ENCODE assay signal across 21 cellular contexts in the genomic region with DNA sequence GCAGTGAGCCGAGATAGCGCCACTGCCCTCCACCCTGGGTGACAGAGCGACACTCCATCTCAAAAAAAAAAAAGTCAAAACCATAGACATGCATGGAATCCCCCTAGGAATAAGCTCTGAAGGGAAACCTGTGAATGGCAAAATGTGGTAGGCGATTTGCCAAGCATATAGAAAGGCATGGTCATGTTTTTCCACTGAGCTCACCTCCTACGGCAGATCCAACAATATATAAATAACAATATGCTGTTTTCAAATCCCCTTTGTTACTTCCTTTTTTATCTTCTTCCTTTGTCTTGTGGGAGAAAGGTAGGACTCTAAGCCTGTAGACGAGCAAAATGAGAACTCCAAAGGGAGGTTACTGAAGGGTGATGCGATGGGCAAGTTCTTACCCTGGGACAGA.
DNase-seq lines count a peak whose midpoint lies in the region; ATAC-seq and TF ChIP-seq lines count a peak whose summit lies in the region.
"Had no signal": no experiment of that assay in that cellular context is flagged by ENCODE, and none has a peak within 500 bp of the region (broad histone marks: within the 10 kb centered on the region; RNA-seq: fewer than 3 reads in every experiment).

No MANE protein-coding gene starts in this region.

- ATAC-seq in T-helper 17 cell = no peak
- ATAC-seq in lung (ENCODE audit: insufficient read depth, low FRiP score) = no peak
- ATAC-seq in thoracic aorta (ENCODE audit: insufficient number of reproducible peaks, low FRiP score, low read depth) = no peak
- no peak for ATAC-seq in activated CD8-positive, alpha-beta memory T cell treated with anti-CD3 and anti-CD28 coated beads, Interleukin-2, amount 10 ng/mL, durations not matched to agents 7 days and 5 days
- ATAC-seq in GM21717 (IDR thresholded peaks at IDR 0.05; ENCODE audit: unreplicated experiment) = no peak
- ATAC-seq: activated CD4-positive, alpha-beta T cell treated with anti-CD3 and anti-CD28 coated beads for 36 hours; SK-N-SH treated with all-trans-retinoic acid at 6 μM for 48 hours had no signal

- H3K4me1 Mint-ChIP-seq in T-helper 17 cell = peaks cover 2% of the 10 kb centered on the region
- peaks cover 4% of the 10 kb centered on the region for H3K4me1 Mint-ChIP-seq in activated CD8-positive, alpha-beta memory T cell treated with anti-CD3 and anti-CD28 coated beads, Interleukin-2, amount 10 ng/mL, durations not matched to agents 7 days and 5 days

- no peak overlapping the region for H3K4me3 Mint-ChIP-seq in T-helper 17 cell
- no peak overlapping the region for H3K4me3 Mint-ChIP-seq in activated CD8-positive, alpha-beta memory T cell treated with anti-CD3 and anti-CD28 coated beads, Interleukin-2, amount 10 ng/mL, durations not matched to agents 7 days and 5 days
- H3K4me3 Mint-ChIP-seq: activated CD4-positive, alpha-beta T cell treated with anti-CD3 and anti-CD28 coated beads for 36 hours had no signal

- H3K4me3 ChIP-seq in HUES48 (ENCODE audit: low read depth, low read length) (peak overlapping the region; percentile 39), lung (no peak overlapping the region), thoracic aorta (no peak overlapping the region)

- no peak for TF ChIP-seq CTCF in lung (IDR thresholded peaks at IDR 0.05; ENCODE audit: control extremely low read depth, extremely low read depth)
- no peak for TF ChIP-seq CTCF in thoracic aorta (IDR thresholded peaks at IDR 0.05)

- H3K36me3 ChIP-seq in HUES48 (ENCODE audit: control insufficient read depth, insufficient read depth, low read length) (no peaks in the 10 kb centered on the region), lung (ENCODE audit: control insufficient read depth in 2 of 2, insufficient read depth in 2 of 2, low read length in 2 of 2) (no peaks in the 10 kb centered on the region), thoracic aorta (no peaks in the 10 kb centered on the region)

- H3K9me3 ChIP-seq in HUES48 (ENCODE audit: control insufficient read depth, insufficient read depth, low read length) (no peaks in the 10 kb centered on the region), T-helper 17 cell (ENCODE audit: control insufficient read depth, low read length, poor library complexity, severe bottlenecking) (no peaks in the 10 kb centered on the region), lung (ENCODE audit: control insufficient read depth in 2 of 2, insufficient read depth in 1 of 2, low read length in 1 of 2) (no peaks in the 10 kb centered on the region), thoracic aorta (no peaks in the 10 kb centered on the region)

- H3K27ac Mint-ChIP-seq in T-helper 17 cell = peak overlapping the region; percentile 59
- H3K27ac Mint-ChIP-seq in activated CD8-positive, alpha-beta memory T cell treated with anti-CD3 and anti-CD28 coated beads, Interleukin-2, amount 10 ng/mL, durations not matched to agents 7 days and 5 days = no peak overlapping the region
- H3K27ac Mint-ChIP-seq: activated CD4-positive, alpha-beta T cell treated with anti-CD3 and anti-CD28 coated beads for 36 hours had no signal

- H3K36me3 Mint-ChIP-seq in T-helper 17 cell (ENCODE audit: low read depth) = no peaks in the 10 kb centered on the region
- H3K36me3 Mint-ChIP-seq in activated CD8-positive, alpha-beta memory T cell treated with anti-CD3 and anti-CD28 coated beads, Interleukin-2, amount 10 ng/mL, durations not matched to agents 7 days and 5 days = no peaks in the 10 kb centered on the region

- peaks cover 6% of the 10 kb centered on the region for H3K27me3 Mint-ChIP-seq in T-helper 17 cell
- peaks cover 9% of the 10 kb centered on the region for H3K27me3 Mint-ChIP-seq in activated CD8-positive, alpha-beta memory T cell treated with anti-CD3 and anti-CD28 coated beads, Interleukin-2, amount 10 ng/mL, durations not matched to agents 7 days and 5 days

- H3K4me1 ChIP-seq in HUES48 (ENCODE audit: control insufficient read depth, insufficient read depth, low read length) = peaks cover 13% of the 10 kb centered on the region
- peaks cover 0 to 18% of the 10 kb centered on the region in 2 donors for H3K4me1 ChIP-seq in lung (ENCODE audit: control insufficient read depth in 2 of 2, insufficient read depth in 2 of 2, low read length in 2 of 2)
- peaks cover 25 to 48% of the 10 kb centered on the region in 2 donors for H3K4me1 ChIP-seq in thoracic aorta (ENCODE audit: control insufficient read depth in 1 of 2, low read depth in 2 of 2)

- no peaks in the 10 kb centered on the region for H3K9me3 Mint-ChIP-seq in activated CD8-positive, alpha-beta memory T cell treated with anti-CD3 and anti-CD28 coated beads, Interleukin-2, amount 10 ng/mL, durations not matched to agents 7 days and 5 days (ENCODE audit: low read depth)

- peaks cover 24% of the 10 kb centered on the region for H3K27me3 ChIP-seq in HUES48 (ENCODE audit: control insufficient read depth, insufficient read depth, low read length)
- H3K27me3 ChIP-seq in lung (ENCODE audit: control insufficient read depth, insufficient read depth) = no peaks in the 10 kb centered on the region
- H3K27me3 ChIP-seq in thoracic aorta (replicated peaks; ENCODE audit: insufficient read depth) = no peaks in the 10 kb centered on the region

- DNase-seq in T-helper 17 cell = no peak
- no peak for DNase-seq in lung (ENCODE audit: low spot score)
- DNase-seq in thoracic aorta (ENCODE audit: low spot score) = no peak
- DNase-seq in SK-N-DZ (ENCODE audit: low spot score) = no peak
- DNase-seq in activated CD8-positive, alpha-beta memory T cell treated with anti-CD3 and anti-CD28 coated beads, Interleukin-2, amount 10 ng/mL, durations not matched to agents 7 days and 5 days = no peak
- DNase-seq in inferior parietal cortex (ENCODE audit: extremely low spot score) = no peak
- DNase-seq: activated CD4-positive, alpha-beta T cell treated with anti-CD3 and anti-CD28 coated beads for 36 hours; activated CD8-positive, alpha-beta memory T cell treated with anti-CD3 and anti-CD28 coated beads, Interleukin-2, amount 50 U/mL, for 4 hours; activated gamma-delta T cell treated with Interleukin-2 at 50 U/mL for 16 hours; COR-L47; dermis blood vessel endothelial cell; EL; erythroblast; NCI-H1092; NCI-H2081 treated with DMSO at 0.1 percent for 48 hours; NCI-H82; stimulated activated CD4-positive, alpha-beta T cell treated with anti-CD3 and anti-CD28 coated beads, Interleukin-2, amount 100 ng/mL, for 24 hours had no signal

- H3K9ac ChIP-seq in HUES48 (ENCODE audit: low read depth, low read length) = no peak overlapping the region
- H3K9ac ChIP-seq: KMS-11 had no signal

- H3K27ac ChIP-seq in HUES48 (ENCODE audit: low read depth, low read length) (peak overlapping the region; percentile 48), lung (ENCODE audit: low read depth in 1 of 2, low read length in 1 of 2) (peak overlapping the region; percentile 13 to 89), thoracic aorta (peak overlapping the region; percentile 92 to 93)
- H3K27ac ChIP-seq: KMS-11 had no signal

- CTCF ChIA-PET in activated CD8-positive, alpha-beta memory T cell treated with anti-CD3 and anti-CD28 coated beads, Interleukin-2, amount 10 ng/mL, durations not matched to agents 7 days and 5 days (lab: Charles Lee) = interaction anchor here (1.9 kb wide), 1 partner anchor 206 kb away, joined by 5 read pairs; no protein-coding TSS in a partner anchor

- WGBS in lung, 2 donors = 80 to 87% methylated on average over 7 of the region's 7 CpGs
